Comparison of ENCODE assay signal across 34 cellular contexts in genomic region chr19:23259961-23260360, GRCh38.
"Had no signal": no experiment of that assay in that cellular context is flagged by ENCODE, and none has a peak within 500 bp of the region (broad histone marks: within the 10 kb centered on the region; RNA-seq: fewer than 3 reads in every experiment).

No MANE protein-coding gene starts in this region.

- H3K27me3 ChIP-seq: body of pancreas, brain microvascular endothelial cell, breast epithelium had no signal

- H3K9me3 Mint-ChIP-seq: activated B cell treated with CpG ODN at 0.5 μM for 24 hours; activated naive CD4-positive, alpha-beta T cell treated with anti-CD3 and anti-CD28 coated beads, Interleukin-2, amount 50 U/mL, for 24 hours; activated naive CD8-positive, alpha-beta T cell treated with anti-CD3 and anti-CD28 coated beads, Interleukin-2, amount 50 U/mL, for 24 hours; central memory CD8-positive, alpha-beta T cell; T-cell had no signal

- ATAC-seq: activated CD8-positive, alpha-beta memory T cell treated with anti-CD3 and anti-CD28 coated beads, Interleukin-2, amount 10 ng/mL, durations not matched to agents 7 days and 5 days; activated CD8-positive, alpha-beta T cell treated with anti-CD3 and anti-CD28 coated beads, Interleukin-2, amount 10 ng/mL, durations not matched to agents 7 days and 5 days; activated naive CD8-positive, alpha-beta T cell treated with anti-CD3 and anti-CD28 coated beads, Interleukin-2, amount 50 U/mL, for 24 hours; body of pancreas; T-cell had no signal

- H3K9me3 ChIP-seq: body of pancreas had no signal

- DNase-seq: activated B cell treated with CpG ODN at 0.5 μM for 24 hours; activated CD4-positive, alpha-beta memory T cell treated with anti-CD3 and anti-CD28 coated beads, Interleukin-2, amount 10 ng/mL, durations not matched to agents 7 days and 5 days; activated CD4-positive, alpha-beta T cell treated with anti-CD3 and anti-CD28 coated beads for 48 hours; activated CD4-positive, alpha-beta T cell treated with anti-CD3 and anti-CD28 coated beads, Interleukin-2, amount 10 ng/mL, durations not matched to agents 7 days and 5 days; activated CD4-positive, alpha-beta T cell treated with anti-CD3 and anti-CD28 coated beads, Interleukin-2, amount 50 U/mL, for 48 hours; activated CD4-positive, CD25-positive, alpha-beta regulatory T cell treated with anti-CD3 and anti-CD28 coated beads, Interleukin-2, amount 50 U/mL, for 72 hours; activated CD8-positive, alpha-beta memory T cell treated with anti-CD3 and anti-CD28 coated beads for 24 hours; activated CD8-positive, alpha-beta memory T cell treated with anti-CD3 and anti-CD28 coated beads, Interleukin-2, amount 10 ng/mL, durations not matched to agents 7 days and 5 days; activated CD8-positive, alpha-beta memory T cell treated with anti-CD3 and anti-CD28 coated beads, Interleukin-2, amount 50 U/mL, for 48 hours; activated CD8-positive, alpha-beta T cell treated with anti-CD3 and anti-CD28 coated beads, Interleukin-2, amount 10 ng/mL, durations not matched to agents 7 days and 5 days; activated gamma-delta T cell; activated naive CD4-positive, alpha-beta T cell treated with anti-CD3 and anti-CD28 coated beads, Interleukin-2, amount 10 ng/mL, durations not matched to agents 7 days and 5 days; activated naive CD4-positive, alpha-beta T cell treated with Interleukin-2 at 50 U/mL for 16 hours; activated naive CD8-positive, alpha-beta T cell treated with anti-CD3 and anti-CD28 coated beads, Interleukin-2, amount 10 ng/mL, durations not matched to agents 7 days and 5 days; activated naive CD8-positive, alpha-beta T cell treated with anti-CD3 and anti-CD28 coated beads, Interleukin-2, amount 50 U/mL, for 24 hours; activated T-cell treated with anti-CD3 and anti-CD28 coated beads, Interleukin-2, amount 50 U/mL, for 24 hours; activated T-cell treated with anti-CD3 and anti-CD28 coated beads, Interleukin-2, amount 50 U/mL, for 48 hours; aorta; body of pancreas; brain microvascular endothelial cell; caudate nucleus; cerebellar nuclear complex; T-cell; T-helper 2 cell; T-helper 9 cell had no signal

- H3K4me3 Mint-ChIP-seq: activated B cell treated with CpG ODN at 0.5 μM for 24 hours; activated CD4-positive, alpha-beta memory T cell treated with anti-CD3 and anti-CD28 coated beads, Interleukin-2, amount 10 ng/mL, durations not matched to agents 7 days and 5 days; activated CD4-positive, alpha-beta T cell treated with anti-CD3 and anti-CD28 coated beads, Interleukin-2, amount 10 ng/mL, durations not matched to agents 7 days and 5 days; activated CD8-positive, alpha-beta memory T cell treated with anti-CD3 and anti-CD28 coated beads, Interleukin-2, amount 10 ng/mL, durations not matched to agents 7 days and 5 days; activated CD8-positive, alpha-beta T cell treated with anti-CD3 and anti-CD28 coated beads, Interleukin-2, amount 10 ng/mL, durations not matched to agents 7 days and 5 days; activated naive CD4-positive, alpha-beta T cell treated with anti-CD3 and anti-CD28 coated beads, Interleukin-2, amount 10 ng/mL, durations not matched to agents 7 days and 5 days; activated naive CD4-positive, alpha-beta T cell treated with anti-CD3 and anti-CD28 coated beads, Interleukin-2, amount 50 U/mL, for 24 hours; activated naive CD8-positive, alpha-beta T cell; activated naive CD8-positive, alpha-beta T cell treated with anti-CD3 and anti-CD28 coated beads, Interleukin-2, amount 10 ng/mL, durations not matched to agents 7 days and 5 days; activated naive CD8-positive, alpha-beta T cell treated with anti-CD3 and anti-CD28 coated beads, Interleukin-2, amount 50 U/mL, for 24 hours; activated T-cell treated with anti-CD3 and anti-CD28 coated beads, Interleukin-2, amount 50 U/mL, for 24 hours; central memory CD8-positive, alpha-beta T cell; T-cell; T-helper 2 cell treated with Interferon-gamma antibody and Interleukin-4, amounts not matched to agents 5 μg/mL and 100 μg/mL, for 36 hours had no signal

- H3K4me1 Mint-ChIP-seq: activated B cell treated with CpG ODN at 0.5 μM for 24 hours; activated CD4-positive, alpha-beta memory T cell treated with anti-CD3 and anti-CD28 coated beads, Interleukin-2, amount 10 ng/mL, durations not matched to agents 7 days and 5 days; activated CD4-positive, alpha-beta T cell treated with anti-CD3 and anti-CD28 coated beads, Interleukin-2, amount 10 ng/mL, durations not matched to agents 7 days and 5 days; activated naive CD4-positive, alpha-beta T cell treated with anti-CD3 and anti-CD28 coated beads, Interleukin-2, amount 10 ng/mL, durations not matched to agents 7 days and 5 days; central memory CD8-positive, alpha-beta T cell; T-cell had no signal

- H3K4me1 ChIP-seq: body of pancreas, breast epithelium had no signal

- H3K4me3 ChIP-seq: body of pancreas, breast epithelium had no signal

- FAIRE-seq: astrocyte, TTC549 had no signal

- H3K27ac Mint-ChIP-seq: activated B cell treated with CpG ODN at 0.5 μM for 24 hours; activated CD4-positive, alpha-beta memory T cell treated with anti-CD3 and anti-CD28 coated beads, Interleukin-2, amount 10 ng/mL, durations not matched to agents 7 days and 5 days; activated CD4-positive, alpha-beta T cell treated with anti-CD3 and anti-CD28 coated beads, Interleukin-2, amount 10 ng/mL, durations not matched to agents 7 days and 5 days; activated CD8-positive, alpha-beta memory T cell treated with anti-CD3 and anti-CD28 coated beads, Interleukin-2, amount 10 ng/mL, durations not matched to agents 7 days and 5 days; activated CD8-positive, alpha-beta T cell treated with anti-CD3 and anti-CD28 coated beads, Interleukin-2, amount 10 ng/mL, durations not matched to agents 7 days and 5 days; activated naive CD4-positive, alpha-beta T cell treated with anti-CD3 and anti-CD28 coated beads, Interleukin-2, amount 50 U/mL, for 24 hours; activated naive CD8-positive, alpha-beta T cell; activated naive CD8-positive, alpha-beta T cell treated with anti-CD3 and anti-CD28 coated beads, Interleukin-2, amount 10 ng/mL, durations not matched to agents 7 days and 5 days; activated naive CD8-positive, alpha-beta T cell treated with anti-CD3 and anti-CD28 coated beads, Interleukin-2, amount 50 U/mL, for 24 hours; activated T-cell treated with anti-CD3 and anti-CD28 coated beads, Interleukin-2, amount 50 U/mL, for 24 hours; activated T-helper 2 cell treated with anti-CD3 and anti-CD28 coated beads, Interferon-gamma antibody, Interleukin-2, Interleukin-4, amounts not matched to agents 10 μg/mL and 5 μg/mL and 100 μg/mL, durations not matched to agents 14 hours and 24 hours and 36 hours; T-cell; T-helper 2 cell treated with Interferon-gamma antibody and Interleukin-4, amounts not matched to agents 5 μg/mL and 100 μg/mL, for 36 hours had no signal

- H3K27ac ChIP-seq: body of pancreas, brain microvascular endothelial cell, breast epithelium, VCaP had no signal

- H3K27me3 Mint-ChIP-seq: activated B cell treated with CpG ODN at 0.5 μM for 24 hours; activated CD4-positive, alpha-beta memory T cell treated with anti-CD3 and anti-CD28 coated beads, Interleukin-2, amount 10 ng/mL, durations not matched to agents 7 days and 5 days; activated CD4-positive, alpha-beta T cell treated with anti-CD3 and anti-CD28 coated beads, Interleukin-2, amount 10 ng/mL, durations not matched to agents 7 days and 5 days; activated CD8-positive, alpha-beta memory T cell treated with anti-CD3 and anti-CD28 coated beads, Interleukin-2, amount 10 ng/mL, durations not matched to agents 7 days and 5 days; activated naive CD4-positive, alpha-beta T cell treated with anti-CD3 and anti-CD28 coated beads, Interleukin-2, amount 10 ng/mL, durations not matched to agents 7 days and 5 days; activated naive CD4-positive, alpha-beta T cell treated with anti-CD3 and anti-CD28 coated beads, Interleukin-2, amount 50 U/mL, for 24 hours; activated naive CD8-positive, alpha-beta T cell; activated naive CD8-positive, alpha-beta T cell treated with anti-CD3 and anti-CD28 coated beads, Interleukin-2, amount 10 ng/mL, durations not matched to agents 7 days and 5 days; activated naive CD8-positive, alpha-beta T cell treated with anti-CD3 and anti-CD28 coated beads, Interleukin-2, amount 50 U/mL, for 24 hours; activated T-cell treated with anti-CD3 and anti-CD28 coated beads, Interleukin-2, amount 50 U/mL, for 24 hours; central memory CD8-positive, alpha-beta T cell; T-cell had no signal

- H3K36me3 ChIP-seq: brain microvascular endothelial cell, breast epithelium had no signal
